ENCODE assay signal across 21 cellular contexts in genomic region chr6:37922563-37922962, GRCh38.
DNase-seq lines count a peak whose midpoint lies in the region; ATAC-seq, FAIRE-seq and TF ChIP-seq lines count a peak whose summit lies in the region.
"Had no signal": no experiment of that assay in that cellular context is flagged by ENCODE, and none has a peak within 500 bp of the region (broad histone marks: within the 10 kb centered on the region; RNA-seq: fewer than 3 reads in every experiment).

No MANE protein-coding gene starts in this region.

- no peaks in the 10 kb centered on the region for H3K9me3 ChIP-seq in PC-3 (ENCODE audit: low read length)
- no peaks in the 10 kb centered on the region for H3K9me3 ChIP-seq in small intestine (ENCODE audit: control insufficient read depth, low read depth)
- no peaks in the 10 kb centered on the region for H3K9me3 ChIP-seq in Peyer's patch

- intact Hi-C loops in PC-3 (cut with micrococcal nuclease): no loop called here
- intact Hi-C loops in sciatic nerve (cut with DNase I): no loop called here

- WGBS in small intestine, 3 donors: 86 to 96% (median 87%) methylated on average over 1 of the region's 1 CpG

- peaks cover 91% of the 10 kb centered on the region for H3K79me2 ChIP-seq in PC-3 (ENCODE audit: low read length)

- peak; percentile 49 for FAIRE-seq in GM19239 (lab: Jason Lieb, UNC)
- FAIRE-seq in small intestine (lab: Jason Lieb, UNC): no peak
- FAIRE-seq: GM12878 had no signal

- TF ChIP-seq POLR2A in Peyer's patch (IDR thresholded peaks at IDR 0.05): no peak

- H3F3A ChIP-seq in PC-3 (ENCODE audit: low read length, unreplicated experiment): no peaks in the 10 kb centered on the region

- H3K27me3 ChIP-seq in PC-3 (ENCODE audit: low read length): no peaks in the 10 kb centered on the region
- H3K27me3 ChIP-seq in foreskin keratinocyte: no peaks in the 10 kb centered on the region
- H3K27me3 ChIP-seq in small intestine (ENCODE audit: control insufficient read depth in 2 of 2, insufficient read depth in 2 of 2, low read length in 2 of 2): no peaks in the 10 kb centered on the region
- H3K27me3 ChIP-seq in Peyer's patch: no peaks in the 10 kb centered on the region

- TF ChIP-seq CTCF in PC-3 (conservative IDR thresholded peaks at IDR 0.05; ENCODE audit: low read depth, low read length): no peak
- no peak for TF ChIP-seq CTCF in foreskin keratinocyte (conservative IDR thresholded peaks at IDR 0.05)
- TF ChIP-seq CTCF in Peyer's patch (IDR thresholded peaks at IDR 0.05): no peak

- H3K9me2 ChIP-seq in PC-3 (replicated peaks; ENCODE audit: low read length): no peaks in the 10 kb centered on the region

- peaks cover 28% of the 10 kb centered on the region; the same call in 1 of the 2 replicates for H4K20me1 ChIP-seq in PC-3 (ENCODE audit: low read length)

- no peak overlapping the region for H2AFZ ChIP-seq in PC-3 (ENCODE audit: low read length)

- CTCF ChIA-PET in PC-3 (lab: Charles Lee): no interaction called here

- H3K4me3 ChIP-seq in PC-3 (ENCODE audit: low read length) (no peak overlapping the region), small intestine (ENCODE audit: low read depth in 1 of 2, low read length in 2 of 2) (no peak overlapping the region), Peyer's patch (no peak overlapping the region)
- H3K4me3 ChIP-seq: GM12878, SK-N-MC had no signal

- H3K9ac ChIP-seq in PC-3 (ENCODE audit: low read length): no peak overlapping the region

- H3K27ac ChIP-seq in PC-3 (ENCODE audit: low read length) (no peak overlapping the region), foreskin keratinocyte (no peak overlapping the region), small intestine (ENCODE audit: low read depth in 1 of 2, low read length in 1 of 2) (no peak overlapping the region), Peyer's patch (no peak overlapping the region)
- H3K27ac ChIP-seq: SK-N-MC had no signal

- POLR2A ChIA-PET in PC-3 (lab: Charles Lee; ENCODE audit: unreplicated experiment): no interaction called here

- H3K4me1 ChIP-seq in PC-3 (ENCODE audit: insufficient read depth, low read length): peaks cover 21% of the 10 kb centered on the region
- peaks cover 23% of the 10 kb centered on the region for H3K4me1 ChIP-seq in foreskin keratinocyte
- peaks cover 1 to 7% of the 10 kb centered on the region in 2 donors for H3K4me1 ChIP-seq in small intestine (ENCODE audit: control insufficient read depth in 2 of 2, insufficient read depth in 1 of 2, low read depth in 1 of 2, low read length in 1 of 2)
- peaks cover 0 to 10% (median 0%) of the 10 kb centered on the region in 4 donors for H3K4me1 ChIP-seq in Peyer's patch

- ATAC-seq in PC-3 (no peak), foreskin keratinocyte (peak; percentile 61), GM21717 (IDR thresholded peaks at IDR 0.05; ENCODE audit: unreplicated experiment) (no peak), sciatic nerve (no peak)
- ATAC-seq: GM12878, Panc1 had no signal

- DNase-seq in GM19239 (ENCODE audit: insufficient read length, low spot score) (no peak), PC-3 (peak; percentile 34), foreskin keratinocyte (peak in 1 of 2 donors; percentile 37), small intestine (peak; percentile 22), Peyer's patch (no peak), sciatic nerve (ENCODE audit: low spot score) (no peak)
- DNase-seq: C1 segment of cervical spinal cord; CD4-positive, alpha-beta memory T cell; COR-L47; GDM1; H7; KBM-7; MM.1S; NCI-H2029 treated with DMSO at 0.1 percent for 48 hours; NCI-H526 treated with DMSO at 0.1 percent for 48 hours; SIG-M5; SW 1271 had no signal

- no peak overlapping the region for H3K4me2 ChIP-seq in PC-3 (ENCODE audit: low read length)

- BruUV-seq in PC-3 (replicated peaks; lab: Mats Ljungman, UMichigan): no TSS peak

- H3K36me3 ChIP-seq in PC-3 (ENCODE audit: low read depth, low read length): no peaks in the 10 kb centered on the region
- no peaks in the 10 kb centered on the region for H3K36me3 ChIP-seq in small intestine (ENCODE audit: control insufficient read depth in 2 of 2, insufficient read depth in 2 of 2, low read length in 2 of 2)
- no peaks in the 10 kb centered on the region for H3K36me3 ChIP-seq in Peyer's patch

Comparison
In these comparisons a context has a peak if more than half of its experiments do, and no peak if none do; other contexts are left out.
1. DNase-seq: peak in PC-3 (single experiment) and small intestine (single experiment); none in GM19239 (single experiment), Peyer's patch (0 of 3) and sciatic nerve (single experiment).